9 cellular contexts compared by ENCODE assay signal in the genomic region with DNA sequence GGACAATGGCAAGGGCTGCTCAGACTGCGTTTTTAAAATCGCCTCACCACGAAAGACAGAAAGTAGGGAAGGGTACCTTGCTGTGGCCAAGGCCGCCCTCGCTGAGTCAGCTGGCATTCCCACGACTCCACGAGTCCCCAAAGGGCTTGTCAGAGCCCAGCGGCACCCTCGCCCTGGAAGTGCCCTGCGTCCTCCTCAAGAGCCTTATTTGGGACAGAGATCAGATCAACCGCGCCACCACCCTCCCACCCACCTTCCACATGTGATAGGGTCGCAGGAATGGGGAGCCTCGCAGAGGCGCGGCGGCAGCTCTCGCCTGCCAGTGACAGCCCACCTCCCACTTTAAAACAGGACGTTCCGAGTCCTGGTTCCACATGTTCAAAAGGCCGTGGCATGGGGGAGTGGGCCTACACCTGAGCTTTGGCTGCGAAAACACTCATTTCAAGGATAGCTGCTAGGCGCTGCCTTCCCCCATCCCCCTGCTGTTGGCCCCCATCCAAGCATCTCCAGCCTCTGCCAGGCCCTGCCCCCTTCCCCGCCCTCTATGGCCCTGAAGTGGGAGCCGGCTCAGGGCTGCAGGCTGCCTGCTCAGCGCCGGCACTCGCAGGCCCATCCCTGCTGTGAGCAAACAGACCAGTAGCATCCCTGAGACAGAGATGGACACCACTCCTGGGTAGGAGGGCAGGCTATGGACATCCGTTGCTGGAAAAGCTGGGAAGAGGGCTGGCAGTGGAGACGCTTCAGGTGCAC. TPM values are rescaled to one million over a fixed set of nuclear protein-coding genes. Genes with fewer than 3 reads are reported as not detected.
DNase-seq lines count a peak whose midpoint lies in the region; FAIRE-seq and TF ChIP-seq lines count a peak whose summit lies in the region.
"Had no signal": no experiment of that assay in that cellular context is flagged by ENCODE, and none has a peak within 500 bp of the region (broad histone marks: within the 10 kb centered on the region; RNA-seq: fewer than 3 reads in every experiment).

No MANE protein-coding gene starts in this region.

- H3K27ac Mint-ChIP-seq in chondrocyte (ENCODE audit: unreplicated experiment): peak overlapping the region; percentile 32

- no peak overlapping the region for H3K27ac ChIP-seq in mesenchymal stem cell (ENCODE audit: low read length, poor library complexity, severe bottlenecking)

- no peaks in the 10 kb centered on the region for H3K79me1 ChIP-seq in mesenchymal stem cell (replicated peaks; ENCODE audit: low read length, poor library complexity, severe bottlenecking)

- H3K4me1 Mint-ChIP-seq in chondrocyte (ENCODE audit: low read depth): peaks cover 8% of the 10 kb centered on the region

- no peak for TF ChIP-seq CTCF in GM06990 (IDR thresholded peaks at IDR 0.05; ENCODE audit: insufficient read depth, low read length, poor library complexity, severe bottlenecking)
- no peak for TF ChIP-seq CTCF in chondrocyte (IDR thresholded peaks at IDR 0.05)

- H4K91ac ChIP-seq in mesenchymal stem cell (ENCODE audit: low read length): peak overlapping the region; percentile 41

- H2AK5ac ChIP-seq in mesenchymal stem cell (ENCODE audit: low read length, severe bottlenecking): no peak overlapping the region

- no peak overlapping the region for H3K4ac ChIP-seq in mesenchymal stem cell (ENCODE audit: low read depth in 1 of 2, low read length in 2 of 2)

- H2BK5ac ChIP-seq in mesenchymal stem cell (ENCODE audit: low read depth, low read length, poor library complexity, severe bottlenecking): no peak overlapping the region

- peak overlapping the region; percentile 66 for H3K4me3 ChIP-seq in GM06990 (replicated peaks; ENCODE audit: low read depth, low read length)
- peak overlapping the region; percentile 80 to 94 for H3K4me3 ChIP-seq in mesenchymal stem cell (ENCODE audit: insufficient read depth in 1 of 2, low read depth in 1 of 2, low read length in 2 of 2)

- H2BK15ac ChIP-seq in mesenchymal stem cell (ENCODE audit: low read depth, poor library complexity, severe bottlenecking): no peak overlapping the region

- peaks cover 5% of the 10 kb centered on the region for H3K27me3 Mint-ChIP-seq in chondrocyte (ENCODE audit: low read depth)

- peak overlapping the region; percentile 93 for H3K9ac ChIP-seq in mesenchymal stem cell (ENCODE audit: low read length)

- H3K4me3 Mint-ChIP-seq in chondrocyte (ENCODE audit: unreplicated experiment): peak overlapping the region; percentile 69

- peak overlapping the region; percentile 94 for H3K4me2 ChIP-seq in mesenchymal stem cell (ENCODE audit: low read length, poor library complexity, severe bottlenecking)

- no peaks in the 10 kb centered on the region for H3K36me3 Mint-ChIP-seq in chondrocyte (ENCODE audit: low read depth)

- peak overlapping the region; percentile 95 for H2AFZ ChIP-seq in mesenchymal stem cell (ENCODE audit: low read depth, low read length)

- 11% methylated on average over 30 of the region's 30 CpGs for WGBS in mesenchymal stem cell

- H3K4me1 ChIP-seq in mesenchymal stem cell (ENCODE audit: control insufficient read depth, insufficient read depth, low read depth, low read length): peaks cover 15% of the 10 kb centered on the region

- H2BK12ac ChIP-seq in mesenchymal stem cell (ENCODE audit: low read length in 2 of 2): no peak overlapping the region

- H3K9me3 Mint-ChIP-seq in chondrocyte (ENCODE audit: low read depth): no peaks in the 10 kb centered on the region

- H4K8ac ChIP-seq in mesenchymal stem cell (ENCODE audit: low read length): peak overlapping the region; percentile 45

- FAIRE-seq in urothelium cell line (lab: Jason Lieb, UNC): no peak
- FAIRE-seq in RCC 7860 (lab: Jason Lieb, UNC): no peak

- DNase-seq in GM06990 (ENCODE audit: extremely low read depth, insufficient read length) (no peak), NCI-H345 treated with DMSO at 0.1 percent for 48 hours (lab: John Stamatoyannopoulos, UW; ENCODE audit: unreplicated experiment) (peak; percentile 84), chondrocyte (ENCODE audit: low spot score) (peak; percentile 77), mesenchymal stem cell (peak; percentile 1), urothelium cell line (ENCODE audit: low spot score) (peak; percentile 75), 8988T (no peak), RCC 7860 (ENCODE audit: low spot score) (no peak), GM19240 (ENCODE audit: insufficient read length, low spot score) (no peak)

- H3K36me3 ChIP-seq in GM06990 (ENCODE audit: control insufficient read depth, insufficient read depth, low read length) (no peaks in the 10 kb centered on the region), mesenchymal stem cell (ENCODE audit: control insufficient read depth in 1 of 2, insufficient read depth in 2 of 2, low read depth in 1 of 2, low read length in 2 of 2) (no peaks in the 10 kb centered on the region)

- H2BK120ac ChIP-seq in mesenchymal stem cell (ENCODE audit: low read depth, low read length): no peak overlapping the region

- H3K23ac ChIP-seq in mesenchymal stem cell (ENCODE audit: low read length in 2 of 2): no peak overlapping the region

- H3K18ac ChIP-seq in mesenchymal stem cell (ENCODE audit: low read depth in 1 of 2, low read length in 2 of 2): peak overlapping the region in 1 of 2 experiments; percentile 59

- H3K27me3 ChIP-seq in GM06990 (replicated peaks; ENCODE audit: control insufficient read depth, insufficient read depth, low read length) (no peaks in the 10 kb centered on the region), mesenchymal stem cell (ENCODE audit: control insufficient read depth in 1 of 2, insufficient read depth in 1 of 2, low read length in 2 of 2) (peaks cover 0 to 19% of the 10 kb centered on the region in 2 experiments)

- H3K14ac ChIP-seq in mesenchymal stem cell (ENCODE audit: low read length in 2 of 2): peak overlapping the region in 1 of 2 experiments; percentile 55

- H3K9me3 ChIP-seq in mesenchymal stem cell (ENCODE audit: control insufficient read depth, low read length): no peaks in the 10 kb centered on the region

RNA-seq across cellular contexts. Expression of a gene that starts 38.1 kb away (rescaled TPM):
- 6.3 to 12.3 TPM (median 10.6 TPM) in 3 replicates for total RNA-seq in chondrocyte
- polyA plus RNA-seq in mesenchymal stem cell (2013, experiment 1 of 2): 0.37 TPM
- 0.60 TPM for polyA plus RNA-seq in mesenchymal stem cell (2013, experiment 2 of 2)
- total RNA-seq: T-helper 2 cell treated with Interferon-gamma antibody and Interleukin-4, amounts not matched to agents 100 ng/mL and 5 ng/mL, for 36 hours had no signal

RNA-seq across cellular contexts. Expression of a gene that starts 43.3 kb away (rescaled TPM):
- total RNA-seq in chondrocyte: not detected in 3 replicates
- polyA plus RNA-seq in mesenchymal stem cell (2013, experiment 1 of 2): not detected
- not detected for polyA plus RNA-seq in mesenchymal stem cell (2013, experiment 2 of 2)
- total RNA-seq: T-helper 2 cell treated with Interferon-gamma antibody and Interleukin-4, amounts not matched to agents 100 ng/mL and 5 ng/mL, for 36 hours had no signal

Comparison
In these comparisons a context has a peak if more than half of its experiments do, and no peak if none do; other contexts are left out.
1. DNase-seq: peak in NCI-H345 treated with DMSO at 0.1 percent for 48 hours (single experiment), chondrocyte (single experiment), mesenchymal stem cell (single experiment) and urothelium cell line (single experiment); none in GM06990 (single experiment), 8988T (single experiment), RCC 7860 (single experiment) and GM19240 (single experiment).